ENCODE assay signal across 11 cellular contexts in genomic region chr10:62584216-62584615, GRCh38.
A peak's percentile ranks its signal among the peaks of the same experiment; 100 is the strongest.
DNase-seq lines count a peak whose midpoint lies in the region; ATAC-seq and TF ChIP-seq lines count a peak whose summit lies in the region.
"Had no signal": no experiment of that assay in that cellular context is flagged by ENCODE, and none has a peak within 500 bp of the region (broad histone marks: within the 10 kb centered on the region; RNA-seq: fewer than 3 reads in every experiment).

No MANE protein-coding gene starts in this region.

- peak overlapping the region; percentile 24 for H3K4me3 Mint-ChIP-seq in osteocyte (ENCODE audit: unreplicated experiment)

- DNase-seq in EL: peak; percentile 95
- DNase-seq in choroid plexus epithelial cell (ENCODE audit: low read depth): peak; percentile 99
- DNase-seq in osteocyte (ENCODE audit: extremely low spot score, unreplicated experiment): no peak
- no peak for DNase-seq in Kasumi-1 (lab: John Stamatoyannopoulos, UW)
- DNase-seq: activated effector memory CD4-positive, alpha-beta T cell treated with Interleukin-2 at 50 U/mL for 16 hours; NCI-H1417 had no signal

- H3K27ac Mint-ChIP-seq in osteocyte (ENCODE audit: unreplicated experiment): peak overlapping the region; percentile 93

- H3K4me3 ChIP-seq in choroid plexus epithelial cell (ENCODE audit: low read depth, low read length): no peak overlapping the region
- H3K4me3 ChIP-seq: HAP-1 had no signal

- TF ChIP-seq CTCF in choroid plexus epithelial cell (conservative IDR thresholded peaks at IDR 0.05; ENCODE audit: low read depth, low read length) (no peak), osteocyte (IDR thresholded peaks at IDR 0.05) (no peak)

- H3K36me3 Mint-ChIP-seq in osteocyte (ENCODE audit: unreplicated experiment): peaks cover 2% of the 10 kb centered on the region

- no peaks in the 10 kb centered on the region for H3K27me3 Mint-ChIP-seq in osteocyte (ENCODE audit: unreplicated experiment)

- peaks cover 47% of the 10 kb centered on the region for H3K4me1 Mint-ChIP-seq in osteocyte (ENCODE audit: unreplicated experiment)

- peaks cover 5% of the 10 kb centered on the region for H3K9me3 Mint-ChIP-seq in osteocyte (ENCODE audit: unreplicated experiment)

- peak; percentile 51 for ATAC-seq in HG03378 (IDR thresholded peaks at IDR 0.05; ENCODE audit: unreplicated experiment)
- no peak for ATAC-seq in HG03097 (IDR thresholded peaks at IDR 0.05; ENCODE audit: low FRiP score, unreplicated experiment)
- no peak for ATAC-seq in HG02938 (IDR thresholded peaks at IDR 0.05; ENCODE audit: unreplicated experiment)
- no peak for ATAC-seq in HG03460 (IDR thresholded peaks at IDR 0.05; ENCODE audit: unreplicated experiment)

Comparison
In these comparisons a context has a peak if more than half of its experiments do, and no peak if none do; other contexts are left out.
1. DNase-seq: peak in EL (single experiment) and choroid plexus epithelial cell (single experiment); none in osteocyte (single experiment) and Kasumi-1 (0 of 2).